Comparison of ENCODE assay signal across 20 cellular contexts in genomic region chr12:115941362-115941761, GRCh38.
DNase-seq lines count a peak whose midpoint lies in the region; ATAC-seq and TF ChIP-seq lines count a peak whose summit lies in the region.
"Had no signal": no experiment of that assay in that cellular context is flagged by ENCODE, and none has a peak within 500 bp of the region (broad histone marks: within the 10 kb centered on the region; RNA-seq: fewer than 3 reads in every experiment).

No MANE protein-coding gene starts in this region.

- no peaks in the 10 kb centered on the region for H3K9me2 ChIP-seq in GM23248 (ENCODE audit: insufficient read depth)

- H3K27me3 ChIP-seq in GM23248 (replicated peaks; ENCODE audit: insufficient read depth) = no peaks in the 10 kb centered on the region
- H3K27me3 ChIP-seq: breast epithelium had no signal

- peak; percentile 59 for ATAC-seq in SK-N-SH treated with all-trans-retinoic acid at 6 μM for 48 hours
- no peak for ATAC-seq in HG03521 (IDR thresholded peaks at IDR 0.05; ENCODE audit: unreplicated experiment)
- ATAC-seq: activated CD8-positive, alpha-beta T cell treated with anti-CD3 and anti-CD28 coated beads, Interleukin-2, amount 10 ng/mL, durations not matched to agents 7 days and 5 days; activated T-cell treated with anti-CD3 and anti-CD28 coated beads, Interleukin-2, amount 50 U/mL, for 72 hours; CD8-positive, alpha-beta T cell; T-helper 17 cell had no signal

- no peaks in the 10 kb centered on the region for H3F3A ChIP-seq in GM23248 (ENCODE audit: insufficient read depth)

- WGBS in GM23248 (ENCODE audit: low coverage in 1 of 2, low lambda C conversion rate in 2 of 2, missing lambda C conversion rate in 2 of 2), 2 experiments = 78 to 81% methylated on average over 5 of the region's 5 CpGs

- no peak overlapping the region for H3K27ac ChIP-seq in GM23248
- H3K27ac ChIP-seq: breast epithelium had no signal

- in situ Hi-C loops in GM23248 (cut with MboI) = no loop called here

- no peak for TF ChIP-seq CTCF in fibroblast of mammary gland (conservative IDR thresholded peaks at IDR 0.05; ENCODE audit: control insufficient read depth, insufficient read depth, low read depth, low read length)

- no peak overlapping the region for H3K4me2 ChIP-seq in GM23248 (ENCODE audit: unreplicated experiment)
- H3K4me2 ChIP-seq: smooth muscle cell had no signal

- H2AFZ ChIP-seq in GM23248 = no peak overlapping the region

- no peaks in the 10 kb centered on the region for H4K20me1 ChIP-seq in GM23248 (ENCODE audit: insufficient read depth)

- H3K9ac ChIP-seq in GM23248 = no peak overlapping the region

- peaks cover 3% of the 10 kb centered on the region; the same call in 1 of the 2 replicates for H3K4me1 ChIP-seq in GM23248 (ENCODE audit: insufficient read depth)
- H3K4me1 ChIP-seq: breast epithelium had no signal

- no peaks in the 10 kb centered on the region for H3K36me3 ChIP-seq in GM23248 (ENCODE audit: low read depth)
- H3K36me3 ChIP-seq: breast epithelium had no signal

- no peaks in the 10 kb centered on the region for H3K79me2 ChIP-seq in GM23248 (ENCODE audit: insufficient read depth)

- DNase-seq in Ammon's horn (ENCODE audit: low spot score) = peak; percentile 20
- peak; percentile 50 for DNase-seq in GM23248
- DNase-seq in fibroblast of mammary gland (ENCODE audit: low read depth) = peak; percentile 87
- DNase-seq in HCEC 1CT = no peak
- no peak for DNase-seq in NCI-H1417 (lab: John Stamatoyannopoulos, UW)
- DNase-seq in iPS-NIHi7 (ENCODE audit: extremely low spot score) = no peak
- DNase-seq: activated B cell treated with CpG ODN at 0.5 μM for 24 hours; activated CD8-positive, alpha-beta T cell treated with anti-CD3 and anti-CD28 coated beads, Interleukin-2, amount 10 ng/mL, durations not matched to agents 7 days and 5 days; activated T-cell treated with anti-CD3 and anti-CD28 coated beads, Interleukin-2, amount 50 U/mL, for 72 hours; CD8-positive, alpha-beta T cell; hippocampal formation; mesendoderm; NCI-H446 treated with DMSO at 0.1 percent for 48 hours; SHP77 treated with DMSO at 0.1 percent for 48 hours; stimulated activated CD8-positive, alpha-beta memory T cell treated with anti-CD3 and anti-CD28 coated beads, Interleukin-4, amount 100 ng/mL, for 48 hours; T-helper 17 cell had no signal

- H3K9me3 ChIP-seq in GM23248 (ENCODE audit: low read depth) = peaks cover 5% of the 10 kb centered on the region
- H3K9me3 ChIP-seq: breast epithelium had no signal

- H3K4me3 ChIP-seq in GM23248 = no peak overlapping the region
- no peak overlapping the region for H3K4me3 ChIP-seq in fibroblast of mammary gland (ENCODE audit: control insufficient read depth, low read depth, low read length)
- H3K4me3 ChIP-seq: breast epithelium, smooth muscle cell had no signal

TF ChIP-seq in SK-N-SH treated with all-trans-retinoic acid at 6 μM for 48 hours, 23 proteins besides CTCF, POLR2A, EP300 and RAD21:
- no peak for TF ChIP-seq BACH2 (CRISPR knock-in tag; IDR thresholded peaks at IDR 0.05; ENCODE audit: borderline replicate concordance)
- TF ChIP-seq, protein P1, sequence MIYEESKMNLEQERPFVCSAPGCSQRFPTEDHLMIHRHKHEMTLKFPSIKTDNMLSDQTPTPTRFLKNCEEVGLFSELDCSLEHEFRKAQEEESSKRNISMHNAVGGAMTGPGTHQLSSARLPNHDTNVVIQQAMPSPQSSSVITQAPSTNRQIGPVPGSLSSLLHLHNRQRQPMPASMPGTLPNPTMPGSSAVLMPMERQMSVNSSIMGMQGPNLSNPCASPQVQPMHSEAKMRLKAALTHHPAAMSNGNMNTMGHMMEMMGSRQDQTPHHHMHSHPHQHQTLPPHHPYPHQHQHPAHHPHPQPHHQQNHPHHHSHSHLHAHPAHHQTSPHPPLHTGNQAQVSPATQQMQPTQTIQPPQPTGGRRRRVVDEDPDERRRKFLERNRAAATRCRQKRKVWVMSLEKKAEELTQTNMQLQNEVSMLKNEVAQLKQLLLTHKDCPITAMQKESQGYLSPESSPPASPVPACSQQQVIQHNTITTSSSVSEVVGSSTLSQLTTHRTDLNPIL (CRISPR knock-in tag; IDR thresholded peaks at IDR 0.05; ENCODE audit: low read depth) = no peak
- no peak for TF ChIP-seq ZNF8 (CRISPR knock-in tag; IDR thresholded peaks at IDR 0.05)
- TF ChIP-seq RARB (CRISPR knock-in tag; IDR thresholded peaks at IDR 0.05) = no peak
- no peak for TF ChIP-seq CSDC2 (CRISPR knock-in tag; IDR thresholded peaks at IDR 0.05)
- TF ChIP-seq ZNF565 (CRISPR knock-in tag; conservative IDR thresholded peaks at IDR 0.05; ENCODE audit: low read depth) = no peak

Comparison
In these comparisons a context has a peak if more than half of its experiments do, and no peak if none do; other contexts are left out.
1. DNase-seq: peak in Ammon's horn (single experiment), GM23248 (single experiment) and fibroblast of mammary gland (single experiment); none in HCEC 1CT (single experiment), NCI-H1417 (0 of 3) and iPS-NIHi7 (single experiment).